ENCODE assay signal across 18 cellular contexts in genomic region chr17:34242553-34242952, GRCh38. TPM values are rescaled to one million over a fixed set of nuclear protein-coding genes. Genes with fewer than 3 reads are reported as not detected.
DNase-seq lines count a peak whose midpoint lies in the region; ATAC-seq and TF ChIP-seq lines count a peak whose summit lies in the region.
"Had no signal": no experiment of that assay in that cellular context is flagged by ENCODE, and none has a peak within 500 bp of the region (broad histone marks: within the 10 kb centered on the region; RNA-seq: fewer than 3 reads in every experiment).

No MANE protein-coding gene starts in this region.

- ATAC-seq in T-cell (replicated peaks in 1 of 4), result no peak
- ATAC-seq: gastrocnemius medialis had no signal

- no peaks in the 10 kb centered on the region for H3K9me3 ChIP-seq in duodenal mucosa (ENCODE audit: control insufficient read depth in 1 of 2, low read length in 2 of 2)
- H3K9me3 ChIP-seq: gastrocnemius medialis, prostate gland had no signal

- CTCF ChIA-PET in T-cell (lab: Charles Lee), result no interaction called here

- peak overlapping the region; percentile 57 for H3K27ac ChIP-seq in duodenal mucosa (ENCODE audit: low read depth, low read length)

- peaks cover 12 to 30% of the 10 kb centered on the region in 2 donors for H3K4me1 ChIP-seq in duodenal mucosa (ENCODE audit: control insufficient read depth in 1 of 2, insufficient read depth in 2 of 2, low read length in 2 of 2)
- H3K4me1 ChIP-seq: prostate gland had no signal

- peaks cover 44% of the 10 kb centered on the region for H3K4me1 Mint-ChIP-seq in osteocyte (ENCODE audit: unreplicated experiment)
- no peaks in the 10 kb centered on the region for H3K4me1 Mint-ChIP-seq in T-cell
- H3K4me1 Mint-ChIP-seq: activated naive CD8-positive, alpha-beta T cell treated with anti-CD3 and anti-CD28 coated beads for 36 hours had no signal

- H3K36me3 ChIP-seq in duodenal mucosa (ENCODE audit: control insufficient read depth in 1 of 2, insufficient read depth in 2 of 2, low read length in 2 of 2), result no peaks in the 10 kb centered on the region
- H3K36me3 ChIP-seq: gastrocnemius medialis, prostate gland had no signal

- no peak overlapping the region for H3K9ac ChIP-seq in duodenal mucosa (ENCODE audit: low read depth in 1 of 2, low read length in 2 of 2)

- no peak overlapping the region for H3K4me3 Mint-ChIP-seq in osteocyte (ENCODE audit: unreplicated experiment)
- no peak overlapping the region for H3K4me3 Mint-ChIP-seq in T-cell
- H3K4me3 Mint-ChIP-seq: activated naive CD8-positive, alpha-beta T cell treated with anti-CD3 and anti-CD28 coated beads for 36 hours had no signal

- H3K27ac Mint-ChIP-seq in osteocyte (ENCODE audit: unreplicated experiment) (peak overlapping the region; percentile 9), T-cell (no peak overlapping the region)
- H3K27ac Mint-ChIP-seq: activated naive CD8-positive, alpha-beta T cell treated with anti-CD3 and anti-CD28 coated beads for 36 hours had no signal

- POLR2A ChIA-PET in T-cell (lab: Charles Lee), result no interaction called here

- no peaks in the 10 kb centered on the region for H3K27me3 ChIP-seq in duodenal mucosa (ENCODE audit: control insufficient read depth in 1 of 2, insufficient read depth in 2 of 2, low read length in 2 of 2)
- H3K27me3 ChIP-seq: gastrocnemius medialis had no signal

- H3K9me3 Mint-ChIP-seq in osteocyte (ENCODE audit: unreplicated experiment) (no peaks in the 10 kb centered on the region), T-cell (no peaks in the 10 kb centered on the region)
- H3K9me3 Mint-ChIP-seq: activated naive CD8-positive, alpha-beta T cell treated with anti-CD3 and anti-CD28 coated beads for 36 hours had no signal

- H3K27me3 Mint-ChIP-seq in osteocyte (ENCODE audit: unreplicated experiment), result no peaks in the 10 kb centered on the region
- peaks cover 17 to 18% of the 10 kb centered on the region in 2 donors for H3K27me3 Mint-ChIP-seq in T-cell

- no peak overlapping the region for H3K4me3 ChIP-seq in duodenal mucosa (ENCODE audit: low read depth in 1 of 2, low read length in 2 of 2)
- H3K4me3 ChIP-seq: coronary artery, gastrocnemius medialis, prostate gland had no signal

- TF ChIP-seq CTCF in osteocyte (IDR thresholded peaks at IDR 0.05), result no peak

- H3K36me3 Mint-ChIP-seq in osteocyte (ENCODE audit: unreplicated experiment) (no peaks in the 10 kb centered on the region), T-cell (no peaks in the 10 kb centered on the region)
- H3K36me3 Mint-ChIP-seq: activated naive CD8-positive, alpha-beta T cell treated with anti-CD3 and anti-CD28 coated beads for 36 hours had no signal

- peak; percentile 74 for DNase-seq in GF-D8 (lab: John Stamatoyannopoulos, UW)
- DNase-seq in NOMO-1 treated with DMSO at 0.1 percent for 48 hours (lab: John Stamatoyannopoulos, UW; ENCODE audit: unreplicated experiment), result peak; percentile 96
- DNase-seq in osteocyte (ENCODE audit: extremely low spot score, unreplicated experiment), result no peak
- DNase-seq in dermis blood vessel endothelial cell, result no peak
- DNase-seq in T-cell, result no peak
- no peak for DNase-seq in activated gamma-delta T cell (lab: John Stamatoyannopoulos, UW)
- DNase-seq in NCI-H2081 (lab: John Stamatoyannopoulos, UW), result no peak
- DNase-seq: activated naive CD8-positive, alpha-beta T cell treated with anti-CD3 and anti-CD28 coated beads for 36 hours; EL; gastrocnemius medialis; NCI-H146; NCI-H748 treated with DMSO at 0.1 percent for 48 hours had no signal

RNA-seq across cellular contexts. Expression of gene CCL2, which starts 12.5 kb away (rescaled TPM):
- total RNA-seq in osteocyte, result 50.3 and 59.3 TPM in 2 replicates
- 84.3 and 218 TPM in 2 replicates for total RNA-seq in dermis blood vessel endothelial cell
- total RNA-seq in T-cell, result under 1 TPM in 3 of 5 donors, not detected in 2; 0.38 to 0.76 (median 0.60) TPM
- total RNA-seq: activated CD8-positive, alpha-beta memory T cell treated with anti-CD3 and anti-CD28 coated beads for 36 hours; activated naive CD8-positive, alpha-beta T cell treated with anti-CD3 and anti-CD28 coated beads for 36 hours; T-helper 2 cell treated with Interferon-gamma antibody and Interleukin-4, amounts not matched to agents 100 ng/mL and 5 ng/mL, for 36 hours had no signal

RNA-seq across cellular contexts. Expression of gene CCL7, which starts 27.5 kb away (rescaled TPM):
- not detected in 2 replicates for total RNA-seq in osteocyte
- 0.23 TPM in 1 of 2 replicates, not detected in the other for total RNA-seq in dermis blood vessel endothelial cell
- total RNA-seq in T-cell, result not detected
- total RNA-seq: activated CD8-positive, alpha-beta memory T cell treated with anti-CD3 and anti-CD28 coated beads for 36 hours; activated naive CD8-positive, alpha-beta T cell treated with anti-CD3 and anti-CD28 coated beads for 36 hours; gastrocnemius medialis; prostate gland; T-helper 2 cell treated with Interferon-gamma antibody and Interleukin-4, amounts not matched to agents 100 ng/mL and 5 ng/mL, for 36 hours; ureter had no signal

RNA-seq across cellular contexts. Expression of gene CCL11, which starts 43.0 kb away (rescaled TPM):
- total RNA-seq in osteocyte (not detected in 2 replicates), dermis blood vessel endothelial cell (not detected in 2 replicates), T-cell (not detected)
- total RNA-seq: activated CD8-positive, alpha-beta memory T cell treated with anti-CD3 and anti-CD28 coated beads for 36 hours; activated naive CD8-positive, alpha-beta T cell treated with anti-CD3 and anti-CD28 coated beads for 36 hours; gastrocnemius medialis; T-helper 2 cell treated with Interferon-gamma antibody and Interleukin-4, amounts not matched to agents 100 ng/mL and 5 ng/mL, for 36 hours; ureter had no signal

Comparison
In these comparisons a context has a peak if more than half of its experiments do, and no peak if none do; other contexts are left out.
1. DNase-seq: peak in GF-D8 (single experiment) and NOMO-1 treated with DMSO at 0.1 percent for 48 hours (single experiment); none in osteocyte (single experiment), dermis blood vessel endothelial cell (single experiment), T-cell (0 of 34), activated gamma-delta T cell (single experiment) and NCI-H2081 (0 of 2).
2. RNA of gene CCL2, which starts 12.5 kb away (total RNA-seq): 84.3 to 218 TPM in dermis blood vessel endothelial cell and 50.3 to 59.3 TPM in osteocyte; 0.38 to 0.76 TPM in T-cell; every median in the first group is over 10 times any median in the second.